Comparison of ENCODE assay signal across 38 cellular contexts in genomic region chr6:33817520-33817919, GRCh38. TPM values are rescaled to one million over a fixed set of nuclear protein-coding genes. Genes with fewer than 3 reads are reported as not detected.
"Had no signal": no experiment of that assay in that cellular context is flagged by ENCODE, and none has a peak within 500 bp of the region (broad histone marks: within the 10 kb centered on the region; RNA-seq: fewer than 3 reads in every experiment).

No MANE protein-coding gene starts in this region.

- H3K27ac ChIP-seq: adrenal gland, coronary artery, gastrocnemius medialis, skin epidermis, tibial artery had no signal

- H3K36me3 Mint-ChIP-seq: activated CD8-positive, alpha-beta memory T cell treated with anti-CD3 and anti-CD28 coated beads, Interleukin-2, amount 10 ng/mL, durations not matched to agents 7 days and 5 days; activated naive CD8-positive, alpha-beta T cell treated with anti-CD3 and anti-CD28 coated beads for 36 hours; brain; natural killer cell treated with Interleukin-12 subunit alpha and Interleukin-12 subunit beta and Interleukin-15 and Interleukin-18, amount 100 ng/mL, for 72 hours; T-cell had no signal

- H3K36me3 ChIP-seq: adrenal gland, gastrocnemius medialis, tibial artery had no signal

- H3K27ac Mint-ChIP-seq: activated CD4-positive, alpha-beta T cell treated with anti-CD3 and anti-CD28 coated beads for 36 hours; activated CD8-positive, alpha-beta memory T cell treated with anti-CD3 and anti-CD28 coated beads, Interleukin-2, amount 10 ng/mL, durations not matched to agents 7 days and 5 days; activated CD8-positive, alpha-beta T cell treated with anti-CD3 and anti-CD28 coated beads, Interleukin-2, amount 10 ng/mL, durations not matched to agents 7 days and 5 days; activated naive CD4-positive, alpha-beta T cell treated with anti-CD3 and anti-CD28 coated beads for 36 hours; activated naive CD8-positive, alpha-beta T cell treated with anti-CD3 and anti-CD28 coated beads for 36 hours; effector memory CD8-positive, alpha-beta T cell; immature natural killer cell; natural killer cell treated with Interleukin-12 subunit alpha and Interleukin-12 subunit beta and Interleukin-15 and Interleukin-18, amount 100 ng/mL, for 72 hours; stimulated activated naive CD8-positive, alpha-beta T cell treated with anti-CD3 and anti-CD28 coated beads, Interleukin-15, Interleukin-2, amounts not matched to agents 100 ng/mL and 50 ng/mL, for 24 hours; T-cell; T-helper 2 cell treated with Interferon-gamma antibody and Interleukin-4, amounts not matched to agents 5 μg/mL and 100 μg/mL, for 36 hours had no signal

- H3K4me1 Mint-ChIP-seq: activated CD4-positive, alpha-beta T cell treated with anti-CD3 and anti-CD28 coated beads for 36 hours had no signal

- H3K4me3 ChIP-seq: adrenal gland, coronary artery, gastrocnemius medialis, lung, mucosa of descending colon, skin epidermis, tibial artery had no signal

- H3K9me3 ChIP-seq: adrenal gland, gastrocnemius medialis, mucosa of descending colon, tibial artery had no signal

- H3K4me1 ChIP-seq: adrenal gland, gastrocnemius medialis, tibial artery had no signal

- ATAC-seq: activated CD4-positive, alpha-beta T cell treated with anti-CD3 and anti-CD28 coated beads for 36 hours; activated CD8-positive, alpha-beta memory T cell treated with anti-CD3 and anti-CD28 coated beads, Interleukin-2, amount 10 ng/mL, durations not matched to agents 7 days and 5 days; activated CD8-positive, alpha-beta T cell treated with anti-CD3 and anti-CD28 coated beads, Interleukin-2, amount 10 ng/mL, durations not matched to agents 7 days and 5 days; effector memory CD8-positive, alpha-beta T cell; gastrocnemius medialis; mucosa of descending colon; natural killer cell treated with Interleukin-12 subunit alpha and Interleukin-12 subunit beta and Interleukin-15 and Interleukin-18, amount 100 ng/mL, for 72 hours; sciatic nerve; T-cell had no signal

- DNase-seq: activated CD4-positive, alpha-beta T cell treated with anti-CD3 and anti-CD28 coated beads for 36 hours; activated CD4-positive, CD25-positive, alpha-beta regulatory T cell; activated CD8-positive, alpha-beta memory T cell treated with anti-CD3 and anti-CD28 coated beads, Interleukin-2, amount 10 ng/mL, durations not matched to agents 7 days and 5 days; activated CD8-positive, alpha-beta T cell treated with anti-CD3 and anti-CD28 coated beads, Interleukin-2, amount 10 ng/mL, durations not matched to agents 7 days and 5 days; activated naive CD4-positive, alpha-beta T cell treated with anti-CD3 and anti-CD28 coated beads for 36 hours; activated naive CD8-positive, alpha-beta T cell treated with anti-CD3 and anti-CD28 coated beads for 36 hours; activated T-cell treated with anti-CD3 and anti-CD28 coated beads, Interleukin-2, amount 50 U/mL, for 48 hours; adrenal gland; effector memory CD8-positive, alpha-beta T cell; erythroblast; gastrocnemius medialis; glutamatergic neuron; hypothalamus; immature natural killer cell; mesendoderm; retina; stimulated activated CD4-positive, alpha-beta T cell treated with anti-CD3 and anti-CD28 coated beads, Interleukin-12 subunit alpha, Interleukin-12 subunit beta, amount 100 ng/mL, for 4 hours; stimulated activated CD4-positive, alpha-beta T cell treated with anti-CD3 and anti-CD28 coated beads, Interleukin-4, amount 100 ng/mL, for 1 hour; substantia nigra; T-cell; tibial artery had no signal

- H3K4me3 Mint-ChIP-seq: activated CD4-positive, alpha-beta T cell treated with anti-CD3 and anti-CD28 coated beads for 36 hours; activated CD8-positive, alpha-beta memory T cell treated with anti-CD3 and anti-CD28 coated beads, Interleukin-2, amount 10 ng/mL, durations not matched to agents 7 days and 5 days; activated CD8-positive, alpha-beta T cell treated with anti-CD3 and anti-CD28 coated beads, Interleukin-2, amount 10 ng/mL, durations not matched to agents 7 days and 5 days; activated naive CD4-positive, alpha-beta T cell treated with anti-CD3 and anti-CD28 coated beads for 36 hours; activated naive CD8-positive, alpha-beta T cell treated with anti-CD3 and anti-CD28 coated beads for 36 hours; brain; effector memory CD8-positive, alpha-beta T cell; immature natural killer cell; natural killer cell treated with Interleukin-12 subunit alpha and Interleukin-12 subunit beta and Interleukin-15 and Interleukin-18, amount 100 ng/mL, for 72 hours; stimulated activated naive CD8-positive, alpha-beta T cell treated with anti-CD3 and anti-CD28 coated beads, Interleukin-15, Interleukin-2, amounts not matched to agents 100 ng/mL and 50 ng/mL, for 24 hours; T-cell; T-helper 2 cell treated with Interferon-gamma antibody and Interleukin-4, amounts not matched to agents 5 μg/mL and 100 μg/mL, for 36 hours had no signal

RNA-seq across cellular contexts. Expression of gene MLN, which starts 13.7 kb away (rescaled TPM):
- total RNA-seq: activated CD4-positive, alpha-beta T cell treated with anti-CD3 and anti-CD28 coated beads for 36 hours; activated CD8-positive, alpha-beta memory T cell treated with anti-CD3 and anti-CD28 coated beads, Interleukin-2, amount 10 ng/mL, durations not matched to agents 7 days and 5 days; activated CD8-positive, alpha-beta T cell treated with anti-CD3 and anti-CD28 coated beads, Interleukin-2, amount 10 ng/mL, durations not matched to agents 7 days and 5 days; activated naive CD4-positive, alpha-beta T cell treated with anti-CD3 and anti-CD28 coated beads for 36 hours; activated naive CD8-positive, alpha-beta T cell treated with anti-CD3 and anti-CD28 coated beads for 36 hours; adrenal gland; aorta; cardiac septum; cerebellum; gastrocnemius medialis; kidney epithelial cell; lung; mucosa of descending colon; myocyte; natural killer cell treated with Interleukin-12 subunit alpha and Interleukin-12 subunit beta and Interleukin-15 and Interleukin-18, amount 100 ng/mL, for 72 hours; omental fat pad; posterior vena cava; sciatic nerve; T-cell; ureter had no signal
- polyA plus RNA-seq: adrenal gland, immature natural killer cell, lung had no signal
